Comparison of ENCODE assay signal across 21 cellular contexts in genomic region chr18:23468753-23469459, GRCh38.
"Had no signal": no experiment of that assay in that cellular context is flagged by ENCODE, and none has a peak within 500 bp of the region (broad histone marks: within the 10 kb centered on the region; RNA-seq: fewer than 3 reads in every experiment).

No MANE protein-coding gene starts in this region.

- ATAC-seq: left lung; SK-N-SH treated with all-trans-retinoic acid at 6 μM for 48 hours; stimulated activated naive CD8-positive, alpha-beta T cell treated with anti-CD3 and anti-CD28 coated beads, Interleukin-15, amount 100 ng/mL, for 72 hours had no signal

- H3K27me3 Mint-ChIP-seq: activated CD4-positive, alpha-beta memory T cell treated with anti-CD3 and anti-CD28 coated beads for 36 hours; activated naive CD8-positive, alpha-beta T cell; progenitor cell of endocrine pancreas; stimulated activated naive CD8-positive, alpha-beta T cell treated with anti-CD3 and anti-CD28 coated beads, Interleukin-15, amount 100 ng/mL, for 72 hours had no signal

- H3K4me1 Mint-ChIP-seq: stimulated activated naive CD8-positive, alpha-beta T cell treated with anti-CD3 and anti-CD28 coated beads, Interleukin-15, amount 100 ng/mL, for 72 hours had no signal

- DNase-seq: activated CD4-positive, alpha-beta memory T cell treated with anti-CD3 and anti-CD28 coated beads for 36 hours; activated CD4-positive, alpha-beta T cell treated with anti-CD3 and anti-CD28 coated beads for 48 hours; activated gamma-delta T cell treated with Interleukin-2 at 50 U/mL for 16 hours; amniotic stem cell; cerebellar nuclear complex; effector memory CD4-positive, alpha-beta T cell; glutamatergic neuron; immature natural killer cell; left lung; mammary epithelial cell; nucleus accumbens; retina; stimulated activated CD4-positive, alpha-beta T cell treated with anti-CD3 and anti-CD28 coated beads, Interleukin-12 subunit alpha, Interleukin-12 subunit beta, amount 100 ng/mL, for 4 hours; stimulated activated CD4-positive, alpha-beta T cell treated with anti-CD3 and anti-CD28 coated beads, Interleukin-4, amount 100 ng/mL, for 4 hours; stimulated activated naive CD8-positive, alpha-beta T cell treated with anti-CD3 and anti-CD28 coated beads, Interleukin-15, amount 100 ng/mL, for 72 hours; tibial artery had no signal

- H3K27ac Mint-ChIP-seq: activated CD4-positive, alpha-beta memory T cell treated with anti-CD3 and anti-CD28 coated beads for 36 hours; progenitor cell of endocrine pancreas had no signal

- H3K27me3 ChIP-seq: esophagus muscularis mucosa, hepatocyte, left lung, tibial artery had no signal

- H3K4me3 Mint-ChIP-seq: activated CD4-positive, alpha-beta memory T cell treated with anti-CD3 and anti-CD28 coated beads for 36 hours; activated naive CD8-positive, alpha-beta T cell; immature natural killer cell; stimulated activated naive CD8-positive, alpha-beta T cell treated with anti-CD3 and anti-CD28 coated beads, Interleukin-15, amount 100 ng/mL, for 72 hours had no signal

- H3K4me3 ChIP-seq: esophagus muscularis mucosa, hepatocyte, left lung, tibial artery had no signal

- H3K9me3 ChIP-seq: esophagus muscularis mucosa, left lung, tibial artery had no signal

- H3K27ac ChIP-seq: hepatocyte, left lung, tibial artery had no signal

- H3K9me3 Mint-ChIP-seq: activated CD4-positive, alpha-beta memory T cell treated with anti-CD3 and anti-CD28 coated beads for 36 hours; immature natural killer cell; stimulated activated naive CD8-positive, alpha-beta T cell treated with anti-CD3 and anti-CD28 coated beads, Interleukin-15, amount 100 ng/mL, for 72 hours had no signal

- H3K4me1 ChIP-seq: left lung, tibial artery had no signal
